ENCODE assay signal across 18 cellular contexts in the genomic region with DNA sequence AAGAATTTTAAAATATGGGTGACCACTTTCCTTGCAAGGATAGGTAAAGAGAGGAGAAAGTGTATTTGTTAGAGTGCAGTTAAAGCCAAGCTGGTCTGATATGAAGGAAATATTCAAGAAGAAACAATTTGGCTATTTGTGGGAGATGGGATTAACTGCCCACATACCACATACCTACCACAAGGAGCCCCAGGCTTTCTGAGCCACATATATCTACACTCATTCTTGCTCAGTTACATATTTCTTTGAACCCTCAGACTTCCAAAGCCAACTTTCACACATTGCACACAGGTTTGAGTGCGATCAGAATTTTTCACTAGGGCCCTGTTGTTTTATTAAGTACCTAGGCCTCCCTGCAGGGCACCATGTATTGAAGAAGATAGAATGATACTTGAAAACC.
DNase-seq lines count a peak whose midpoint lies in the region; ATAC-seq and TF ChIP-seq lines count a peak whose summit lies in the region.
"Had no signal": no experiment of that assay in that cellular context is flagged by ENCODE, and none has a peak within 500 bp of the region (broad histone marks: within the 10 kb centered on the region; RNA-seq: fewer than 3 reads in every experiment).

No MANE protein-coding gene starts in this region.

- H3K4me1 Mint-ChIP-seq in memory B cell, result peaks cover 9% of the 10 kb centered on the region
- H3K4me1 Mint-ChIP-seq in activated T-cell treated with anti-CD3 and anti-CD28 coated beads, Interleukin-2, amount 50 U/mL, for 24 hours (ENCODE audit: low read depth), result peaks cover 5% of the 10 kb centered on the region

- peaks cover 1% of the 10 kb centered on the region for H3K9me3 Mint-ChIP-seq in memory B cell
- no peaks in the 10 kb centered on the region for H3K9me3 Mint-ChIP-seq in activated T-cell treated with anti-CD3 and anti-CD28 coated beads, Interleukin-2, amount 50 U/mL, for 24 hours
- H3K9me3 Mint-ChIP-seq: activated naive CD8-positive, alpha-beta T cell treated with anti-CD3 and anti-CD28 coated beads, Interleukin-2, amount 50 U/mL, for 24 hours had no signal

- DNase-seq in AG09309 (ENCODE audit: low read depth) (no peak), M059J (ENCODE audit: low read depth) (peak; percentile 65), cardiac fibroblast (ENCODE audit: low read depth in 2 of 2) (peak in 1 of 2 donors; percentile 33), memory B cell (ENCODE audit: low spot score in 2 of 2) (no peak), SKM-1 treated with dmso at 0.1 percent for 144 hours (lab: John Stamatoyannopoulos, UW; ENCODE audit: unreplicated experiment) (no peak)
- no peak for DNase-seq in activated T-cell treated with anti-CD3 and anti-CD28 coated beads, Interleukin-2, amount 50 U/mL, for 24 hours
- DNase-seq: activated CD4-positive, alpha-beta T cell treated with anti-CD3 and anti-CD28 coated beads, Interleukin-2, amount 50 U/mL, for 4 hours; activated naive CD8-positive, alpha-beta T cell treated with anti-CD3 and anti-CD28 coated beads, Interleukin-2, amount 50 U/mL, for 24 hours; colonic mucosa; erythroblast; GOT3; hippocampal formation; naive B cell; NCI-H1092; psoas muscle had no signal

- TF ChIP-seq CTCF in AG09309 (IDR thresholded peaks at IDR 0.05; ENCODE audit: control insufficient read depth, insufficient read depth, low read depth, low read length, missing control alignments) (peak; percentile 17), cardiac fibroblast (IDR thresholded peaks at IDR 0.05; ENCODE audit: low read depth, low read length) (peak; percentile 28)

- no peak for ATAC-seq in memory B cell (ENCODE audit: low read depth)
- no peak for ATAC-seq in HG02885 (IDR thresholded peaks at IDR 0.05; ENCODE audit: poor library complexity, unreplicated experiment)
- no peak for ATAC-seq in GM21786 (IDR thresholded peaks at IDR 0.05; ENCODE audit: unreplicated experiment)
- ATAC-seq: activated naive CD8-positive, alpha-beta T cell treated with anti-CD3 and anti-CD28 coated beads, Interleukin-2, amount 50 U/mL, for 24 hours; left lobe of liver; psoas muscle had no signal

- H3K27me3 Mint-ChIP-seq in memory B cell, result no peaks in the 10 kb centered on the region
- no peaks in the 10 kb centered on the region for H3K27me3 Mint-ChIP-seq in activated T-cell treated with anti-CD3 and anti-CD28 coated beads, Interleukin-2, amount 50 U/mL, for 24 hours
- H3K27me3 Mint-ChIP-seq: activated naive CD8-positive, alpha-beta T cell treated with anti-CD3 and anti-CD28 coated beads, Interleukin-2, amount 50 U/mL, for 24 hours; naive B cell had no signal

- peak overlapping the region; percentile 40 for H3K27ac Mint-ChIP-seq in memory B cell
- no peak overlapping the region for H3K27ac Mint-ChIP-seq in activated T-cell treated with anti-CD3 and anti-CD28 coated beads, Interleukin-2, amount 50 U/mL, for 24 hours
- H3K27ac Mint-ChIP-seq: activated naive CD8-positive, alpha-beta T cell treated with anti-CD3 and anti-CD28 coated beads, Interleukin-2, amount 50 U/mL, for 24 hours had no signal

- H3K4me3 ChIP-seq in AG09309 (ENCODE audit: control insufficient read depth, low read depth, low read length) (no peak overlapping the region), cardiac fibroblast (replicated peaks in 1 of 2; ENCODE audit: low read depth in 2 of 2, low read length in 2 of 2) (no peak overlapping the region)
- H3K4me3 ChIP-seq: colonic mucosa, psoas muscle had no signal

- no peak overlapping the region for H3K4me3 Mint-ChIP-seq in memory B cell
- H3K4me3 Mint-ChIP-seq in activated T-cell treated with anti-CD3 and anti-CD28 coated beads, Interleukin-2, amount 50 U/mL, for 24 hours, result no peak overlapping the region
- H3K4me3 Mint-ChIP-seq: activated naive CD8-positive, alpha-beta T cell treated with anti-CD3 and anti-CD28 coated beads, Interleukin-2, amount 50 U/mL, for 24 hours; naive B cell had no signal

- H3K36me3 Mint-ChIP-seq in memory B cell, result peaks cover 1% of the 10 kb centered on the region
- no peaks in the 10 kb centered on the region for H3K36me3 Mint-ChIP-seq in activated T-cell treated with anti-CD3 and anti-CD28 coated beads, Interleukin-2, amount 50 U/mL, for 24 hours (ENCODE audit: low read depth)
- H3K36me3 Mint-ChIP-seq: naive B cell had no signal
